In genomic region chr1:116951175-116951935, GRCh38 we compare ENCODE assay signal across 11 cellular contexts. TPM values are rescaled to one million over a fixed set of nuclear protein-coding genes. Genes with fewer than 3 reads are reported as not detected.
A peak's percentile ranks its signal among the peaks of the same experiment; 100 is the strongest.
DNase-seq lines count a peak whose midpoint lies in the region; ATAC-seq and TF ChIP-seq lines count a peak whose summit lies in the region.
"Had no signal": no experiment of that assay in that cellular context is flagged by ENCODE, and none has a peak within 500 bp of the region (broad histone marks: within the 10 kb centered on the region; RNA-seq: fewer than 3 reads in every experiment).

No MANE protein-coding gene starts in this region.

- H3K4me2 ChIP-seq in trophoblast cell (ENCODE audit: low read length), result no peak overlapping the region
- H3K4me2 ChIP-seq: BLaER1 had no signal

- WGBS in trophoblast cell (ENCODE audit: extremely low coverage, insufficient coverage, insufficient read length), result no CpG with 5 or more reads among the region's 12 CpGs

- no peak overlapping the region for H2AFZ ChIP-seq in trophoblast cell (ENCODE audit: insufficient read depth, low read length, poor library complexity)

- H2BK12ac ChIP-seq in trophoblast cell (ENCODE audit: low read length), result no peak overlapping the region

- no peak overlapping the region for H2BK5ac ChIP-seq in trophoblast cell (ENCODE audit: low read depth, low read length, poor library complexity)

- no peak overlapping the region for H3K14ac ChIP-seq in trophoblast cell (ENCODE audit: low read length)

- peaks cover 8 to 11% of the 10 kb centered on the region in 2 donors for H3K4me1 ChIP-seq in ascending aorta
- no peaks in the 10 kb centered on the region for H3K4me1 ChIP-seq in trophoblast cell (ENCODE audit: control insufficient read depth in 1 of 2, insufficient read depth in 2 of 2, low read length in 2 of 2)
- H3K4me1 ChIP-seq in effector memory CD4-positive, alpha-beta T cell (ENCODE audit: control insufficient read depth, insufficient read depth, low read length, poor library complexity, severe bottlenecking), result no peaks in the 10 kb centered on the region
- H3K4me1 ChIP-seq: BLaER1 had no signal

- H3K27me3 ChIP-seq in ascending aorta (no peaks in the 10 kb centered on the region), trophoblast cell (ENCODE audit: insufficient read depth, low read length) (no peaks in the 10 kb centered on the region)
- H3K27me3 ChIP-seq in effector memory CD4-positive, alpha-beta T cell (replicated peaks; ENCODE audit: control insufficient read depth, insufficient read depth, low read length, poor library complexity, severe bottlenecking), result no peaks in the 10 kb centered on the region
- H3K27me3 ChIP-seq: BLaER1 had no signal

- H2AK5ac ChIP-seq in trophoblast cell (ENCODE audit: low read length), result no peak overlapping the region

- H3K4me3 ChIP-seq in AG10803 (ENCODE audit: low read length), result no peak overlapping the region
- peak overlapping the region in 1 of 2 donors; percentile 48 for H3K4me3 ChIP-seq in ascending aorta
- no peak overlapping the region for H3K4me3 ChIP-seq in trophoblast cell (ENCODE audit: low read depth, low read length)
- no peak overlapping the region for H3K4me3 ChIP-seq in effector memory CD4-positive, alpha-beta T cell (ENCODE audit: insufficient read depth, low read depth, low read length, poor library complexity, severe bottlenecking)
- H3K4me3 ChIP-seq: BLaER1 had no signal

- H3K4ac ChIP-seq in trophoblast cell (ENCODE audit: low read depth, low read length), result no peak overlapping the region

- no peak overlapping the region for H4K12ac ChIP-seq in trophoblast cell (ENCODE audit: low read depth, low read length)

- intact Hi-C loops in ascending aorta (cut with DNase I), result no loop called here
- intact Hi-C loops in Right ventricle myocardium superior (cut with DNase I), result no loop called here

- no peaks in the 10 kb centered on the region for H3K9me3 ChIP-seq in ascending aorta
- no peaks in the 10 kb centered on the region for H3K9me3 ChIP-seq in trophoblast cell (ENCODE audit: insufficient read depth, low read depth, low read length)
- H3K9me3 ChIP-seq in effector memory CD4-positive, alpha-beta T cell (ENCODE audit: control insufficient read depth, low read length), result no peaks in the 10 kb centered on the region
- H3K9me3 ChIP-seq: BLaER1 had no signal

- ATAC-seq in Right ventricle myocardium superior (ENCODE audit: poor library complexity), result peak; percentile 18
- ATAC-seq in GM21360 (IDR thresholded peaks at IDR 0.05; ENCODE audit: unreplicated experiment), result no peak

- H3K36me3 ChIP-seq in ascending aorta (no peaks in the 10 kb centered on the region), trophoblast cell (ENCODE audit: control insufficient read depth in 1 of 2, insufficient read depth in 2 of 2, low read length in 2 of 2) (peaks cover 8 to 15% of the 10 kb centered on the region in 2 experiments)
- H3K36me3 ChIP-seq in effector memory CD4-positive, alpha-beta T cell (ENCODE audit: control insufficient read depth, insufficient read depth, low read length), result no peaks in the 10 kb centered on the region
- H3K36me3 ChIP-seq: BLaER1 had no signal

- no peak overlapping the region for H4K91ac ChIP-seq in trophoblast cell (ENCODE audit: low read depth, low read length)

- no peaks in the 10 kb centered on the region for H3K79me2 ChIP-seq in trophoblast cell (ENCODE audit: control insufficient read depth, insufficient read depth, low read length, poor library complexity)

- H3K27ac ChIP-seq in ascending aorta, result peak overlapping the region in 1 of 2 donors; percentile 51
- no peak overlapping the region for H3K27ac ChIP-seq in trophoblast cell (ENCODE audit: low read depth, low read length)
- H3K27ac ChIP-seq in effector memory CD4-positive, alpha-beta T cell (ENCODE audit: insufficient read depth, low read length, poor library complexity, severe bottlenecking), result no peak overlapping the region
- H3K27ac ChIP-seq: BLaER1 had no signal

- TF ChIP-seq CTCF in AG10803 (conservative IDR thresholded peaks at IDR 0.05; ENCODE audit: low read length) (no peak), ascending aorta (IDR thresholded peaks at IDR 0.05) (no peak)

- H3K23ac ChIP-seq in trophoblast cell (ENCODE audit: low read length), result no peak overlapping the region

- H4K8ac ChIP-seq in trophoblast cell (ENCODE audit: low read depth, low read length), result no peak overlapping the region

- H3K9ac ChIP-seq in trophoblast cell (ENCODE audit: low read length), result no peak overlapping the region
- H3K9ac ChIP-seq: BLaER1 had no signal

- DNase-seq in AG10803 (ENCODE audit: low read depth), result peak; percentile 73
- DNase-seq in ascending aorta (ENCODE audit: low spot score in 2 of 2), result peak; percentile 29 to 78
- DNase-seq in Right ventricle myocardium superior, result peak; percentile 64
- DNase-seq in trophoblast cell, result peak; percentile 48 to 75
- no peak for DNase-seq in activated effector memory CD4-positive, alpha-beta T cell treated with Interleukin-2 at 50 U/mL for 16 hours
- no peak for DNase-seq in NCI-H2171 treated with DMSO at 0.1 percent for 48 hours (lab: John Stamatoyannopoulos, UW)
- no peak for DNase-seq in effector memory CD4-positive, alpha-beta T cell
- DNase-seq: NCI-H1105 treated with DMSO at 0.1 percent for 48 hours; stimulated activated CD8-positive, alpha-beta memory T cell treated with anti-CD3 and anti-CD28 coated beads, Interleukin-4, amount 100 ng/mL, for 48 hours had no signal

- H3K18ac ChIP-seq in trophoblast cell (ENCODE audit: low read length), result no peak overlapping the region

- no peaks in the 10 kb centered on the region for H3K79me1 ChIP-seq in trophoblast cell (ENCODE audit: low read length)

- no peak overlapping the region for H2BK120ac ChIP-seq in trophoblast cell (ENCODE audit: insufficient read depth, low read length, poor library complexity)

RNA-seq across cellular contexts. Expression of gene PTGFRN, which starts 41.6 kb away (rescaled TPM):
- total RNA-seq in ascending aorta (11.2 TPM), Right ventricle myocardium superior (81.5 TPM)
- 83.0 and 85.0 TPM in 2 replicates for polyA plus RNA-seq in trophoblast cell (2013)

RNA-seq across cellular contexts. Expression of gene CD101, which starts 50.2 kb away (rescaled TPM):
- total RNA-seq in ascending aorta, result not detected
- 1.0 TPM for total RNA-seq in Right ventricle myocardium superior
- polyA plus RNA-seq in trophoblast cell (2013), result 0.82 and 1.3 TPM in 2 replicates

Comparison
In these comparisons a context has a peak if more than half of its experiments do, and no peak if none do; other contexts are left out.
1. DNase-seq: peak in AG10803 (single experiment), ascending aorta (2 of 2), Right ventricle myocardium superior (single experiment) and trophoblast cell (2 of 2); none in activated effector memory CD4-positive, alpha-beta T cell treated with Interleukin-2 at 50 U/mL for 16 hours (single experiment), NCI-H2171 treated with DMSO at 0.1 percent for 48 hours (single experiment) and effector memory CD4-positive, alpha-beta T cell (0 of 3).